Comparison of ENCODE assay signal across 28 cellular contexts in the genomic region with DNA sequence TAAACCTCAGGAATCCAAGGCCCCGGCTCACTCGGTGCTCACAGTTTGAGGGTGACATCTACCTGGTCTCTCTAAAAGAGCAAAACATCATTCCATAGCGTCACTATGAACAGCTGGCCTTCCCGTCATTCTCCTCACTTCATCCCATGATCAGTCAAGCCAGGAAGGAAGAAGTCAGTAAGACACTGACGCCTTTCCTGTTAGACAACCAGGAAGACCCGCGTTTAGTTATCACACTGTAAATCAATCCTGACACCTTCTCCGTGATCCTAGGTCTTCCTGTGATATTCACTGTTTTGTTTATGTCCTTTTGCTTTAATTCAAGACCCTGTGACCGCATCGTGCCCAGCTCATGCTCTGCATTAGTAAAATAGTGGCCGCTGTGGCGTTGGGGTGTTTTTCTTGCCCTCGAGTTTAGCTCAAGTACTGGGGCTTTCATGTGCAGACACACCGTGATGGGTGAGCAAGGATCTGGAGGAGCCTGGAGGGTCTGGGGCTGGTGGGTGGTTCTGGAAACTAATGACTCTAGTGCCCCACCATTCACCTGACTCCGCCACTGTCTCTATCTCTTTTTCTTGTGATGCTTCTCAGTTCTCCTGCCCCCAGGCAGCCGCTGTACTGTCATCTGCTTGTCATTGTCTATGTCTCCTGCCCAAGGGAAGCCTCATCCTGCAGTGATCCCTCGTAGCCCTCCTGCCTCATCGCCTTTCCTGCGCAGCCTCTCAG.
"Had no signal": no experiment of that assay in that cellular context is flagged by ENCODE, and none has a peak within 500 bp of the region (broad histone marks: within the 10 kb centered on the region; RNA-seq: fewer than 3 reads in every experiment).

No MANE protein-coding gene starts in this region.

- ATAC-seq: activated naive CD8-positive, alpha-beta T cell treated with anti-CD3 and anti-CD28 coated beads, Interleukin-2, amount 50 U/mL, for 24 hours; effector memory CD8-positive, alpha-beta T cell; esophagus mucosa; left lung; lower lobe of right lung; naive thymus-derived CD4-positive, alpha-beta T cell; sciatic nerve; stimulated activated naive CD8-positive, alpha-beta T cell treated with anti-CD3 and anti-CD28 coated beads, Interleukin-15, Interleukin-2, amounts not matched to agents 100 U/mL and 50 U/mL, for 24 hours had no signal

- H3K27me3 Mint-ChIP-seq: activated CD4-positive, alpha-beta T cell treated with anti-CD3 and anti-CD28 coated beads, Interleukin-2, amount 10 ng/mL, durations not matched to agents 24 days and 14 days; activated naive CD4-positive, alpha-beta T cell treated with anti-CD3 and anti-CD28 coated beads, Interleukin-2, amount 50 U/mL, for 24 hours; activated naive CD8-positive, alpha-beta T cell treated with anti-CD3 and anti-CD28 coated beads, Interleukin-2, amount 50 U/mL, for 24 hours; activated T-cell treated with anti-CD3 and anti-CD28 coated beads, Interleukin-2, amount 50 U/mL, for 24 hours; effector memory CD8-positive, alpha-beta T cell had no signal

- H3K4me3 Mint-ChIP-seq: activated CD4-positive, alpha-beta memory T cell treated with anti-CD3 and anti-CD28 coated beads, Interleukin-2, amount 10 ng/mL, durations not matched to agents 7 days and 5 days; activated CD4-positive, alpha-beta T cell treated with anti-CD3 and anti-CD28 coated beads, Interleukin-2, amount 10 ng/mL, durations not matched to agents 24 days and 14 days; activated naive CD4-positive, alpha-beta T cell treated with anti-CD3 and anti-CD28 coated beads, Interleukin-2, amount 50 U/mL, for 24 hours; activated naive CD8-positive, alpha-beta T cell treated with anti-CD3 and anti-CD28 coated beads, Interleukin-2, amount 50 U/mL, for 24 hours; activated T-cell treated with anti-CD3 and anti-CD28 coated beads, Interleukin-2, amount 50 U/mL, for 24 hours; effector memory CD8-positive, alpha-beta T cell; naive thymus-derived CD4-positive, alpha-beta T cell had no signal

- H3K4me3 ChIP-seq: breast epithelium, colonic mucosa, heart left ventricle, left lung, lower lobe of right lung, skin epidermis, testis, transverse colon, uterus had no signal

- H3K36me3 ChIP-seq: breast epithelium, colonic mucosa, heart left ventricle, left lung, lower lobe of right lung, neutrophil, transverse colon, uterus had no signal

- H3K27ac ChIP-seq: breast epithelium, colonic mucosa, heart left ventricle, lower lobe of right lung, neutrophil, skin epidermis, testis, transverse colon, uterus had no signal

- H3K9me3 ChIP-seq: breast epithelium, colonic mucosa, heart left ventricle, left lung, lower lobe of right lung, neutrophil, testis, transverse colon, uterus had no signal

- H3K4me1 ChIP-seq: breast epithelium, colonic mucosa, heart left ventricle, left lung, lower lobe of right lung, testis, uterus had no signal

- H3K27ac Mint-ChIP-seq: activated CD4-positive, alpha-beta memory T cell treated with anti-CD3 and anti-CD28 coated beads, Interleukin-2, amount 10 ng/mL, durations not matched to agents 7 days and 5 days; activated CD4-positive, alpha-beta T cell treated with anti-CD3 and anti-CD28 coated beads, Interleukin-2, amount 10 ng/mL, durations not matched to agents 24 days and 14 days; activated naive CD4-positive, alpha-beta T cell treated with anti-CD3 and anti-CD28 coated beads, Interleukin-2, amount 50 U/mL, for 24 hours; activated naive CD8-positive, alpha-beta T cell treated with anti-CD3 and anti-CD28 coated beads, Interleukin-2, amount 50 U/mL, for 24 hours; activated T-cell treated with anti-CD3 and anti-CD28 coated beads, Interleukin-2, amount 50 U/mL, for 24 hours had no signal

- H3K36me3 Mint-ChIP-seq: activated naive CD4-positive, alpha-beta T cell treated with anti-CD3 and anti-CD28 coated beads, Interleukin-2, amount 50 U/mL, for 24 hours; naive thymus-derived CD4-positive, alpha-beta T cell had no signal

- H3K4me1 Mint-ChIP-seq: activated naive CD8-positive, alpha-beta T cell treated with anti-CD3 and anti-CD28 coated beads, Interleukin-2, amount 50 U/mL, for 24 hours had no signal

- DNase-seq: activated CD4-positive, alpha-beta memory T cell treated with anti-CD3 and anti-CD28 coated beads, Interleukin-2, amount 10 ng/mL, durations not matched to agents 7 days and 5 days; activated CD4-positive, alpha-beta T cell treated with anti-CD3 and anti-CD28 coated beads, Interleukin-2, amount 10 ng/mL, durations not matched to agents 24 days and 14 days; activated CD4-positive, CD25-positive, alpha-beta regulatory T cell treated with anti-CD3 and anti-CD28 coated beads, Interleukin-2, amount 50 U/mL, for 72 hours; activated CD8-positive, alpha-beta memory T cell treated with anti-CD3 and anti-CD28 coated beads, Interleukin-2, amount 50 U/mL, for 48 hours; activated naive CD8-positive, alpha-beta T cell treated with anti-CD3 and anti-CD28 coated beads, Interleukin-2, amount 50 U/mL, for 24 hours; activated T-cell treated with anti-CD3 and anti-CD28 coated beads, Interleukin-2, amount 50 U/mL, for 24 hours; amygdala; colonic mucosa; effector memory CD8-positive, alpha-beta T cell; foreskin fibroblast; heart left ventricle; kidney glomerular epithelial cell; left lung; lower lobe of right lung; naive thymus-derived CD4-positive, alpha-beta T cell; stimulated activated CD4-positive, alpha-beta T cell treated with anti-CD3 and anti-CD28 coated beads, Interleukin-12 subunit alpha, Interleukin-12 subunit beta, amount 100 ng/mL, for 4 hours; stimulated activated CD4-positive, alpha-beta T cell treated with anti-CD3 and anti-CD28 coated beads, Interleukin-4, amount 100 ng/mL, for 1 hour; stimulated activated naive CD8-positive, alpha-beta T cell treated with anti-CD3 and anti-CD28 coated beads, Interleukin-15, Interleukin-2, amounts not matched to agents 100 U/mL and 50 U/mL, for 24 hours; T-helper 2 cell; testis; transverse colon; uterus had no signal

- H3K27me3 ChIP-seq: breast epithelium, colonic mucosa, heart left ventricle, left lung, neutrophil, testis, transverse colon, uterus had no signal
